Comparison of ENCODE assay signal across 8 cellular contexts in genomic region chr6:88166493-88166900, GRCh38. TPM values are rescaled to one million over a fixed set of nuclear protein-coding genes. Genes with fewer than 3 reads are reported as not detected.
A peak's percentile ranks its signal among the peaks of the same experiment; 100 is the strongest.
DNase-seq lines count a peak whose midpoint lies in the region; ATAC-seq, FAIRE-seq and TF ChIP-seq lines count a peak whose summit lies in the region.

No MANE protein-coding gene starts in this region.

- SMC1A ChIA-PET in GM12878 (lab: Charles Lee; ENCODE audit: uncharacterized antibody, unreplicated experiment): no interaction called here

- CTCF ChIA-PET in GM12878 (lab: Yijun Ruan, JAX) (interaction anchor here (1.0 to 1.9 kb wide), 2 partner anchors 236 to 334 kb away, joined by 4 to 16 read pairs; no protein-coding TSS in a partner anchor), HepG2 (lab: Yijun Ruan, JAX; ENCODE audit: low intra/inter-chr PET ratio, low total read pairs) (no interaction called here)

- H3K27me3 ChIP-seq in GM12878 (replicated peaks in 1 of 2; ENCODE audit: control insufficient read depth in 2 of 2, insufficient read depth in 2 of 2, low read length in 1 of 2): 0 out of 4 replicates have a peak, but pooled peaks cover 0 to 6% of the 10 kb centered on the region in 2 experiments
- H3K27me3 ChIP-seq in HepG2 (ENCODE audit: control insufficient read depth in 1 of 2, insufficient read depth in 2 of 2, low read length in 2 of 2): peaks cover 8 to 54% of the 10 kb centered on the region in 2 experiments
- H3K27me3 ChIP-seq in thyroid gland: peaks cover 21% of the 10 kb centered on the region

- TF ChIP-seq POLR2A in GM12878 (IDR thresholded peaks at IDR 0.05; ENCODE audit: low read depth, low read length) (peak; percentile 65; the same call in 1 of the 2 replicates), HepG2 (IDR thresholded peaks at IDR 0.05; ENCODE audit: insufficient read depth in 1 of 2, low read depth in 2 of 2, low read length in 2 of 2) (no peak), thyroid gland (IDR thresholded peaks at IDR 0.05) (no peak)

- H4K20me1 ChIP-seq in GM12878 (ENCODE audit: control insufficient read depth, insufficient read depth): no peaks in the 10 kb centered on the region
- no peaks in the 10 kb centered on the region for H4K20me1 ChIP-seq in HepG2 (ENCODE audit: insufficient read depth, low read length)

- POLR2A ChIA-PET in GM12878 (lab: Charles Lee) (interaction anchor here (1.0 kb wide), 1 partner anchor 10 kb away, joined by 4 read pairs; no protein-coding TSS in a partner anchor), HepG2 (lab: Yijun Ruan, JAX) (no interaction called here)

- no peaks in the 10 kb centered on the region; the same call in 1 of the 2 replicates for H3K79me2 ChIP-seq in GM12878 (ENCODE audit: control insufficient read depth, insufficient read depth, low read length)
- H3K79me2 ChIP-seq in HepG2 (ENCODE audit: insufficient read depth, low read length): no peaks in the 10 kb centered on the region

- no peaks in the 10 kb centered on the region for H3K36me3 ChIP-seq in GM12878 (ENCODE audit: control insufficient read depth in 2 of 2, insufficient read depth in 2 of 2, low read length in 1 of 2)
- H3K36me3 ChIP-seq in HepG2 (replicated peaks in 1 of 2; ENCODE audit: control insufficient read depth in 1 of 2, insufficient read depth in 2 of 2, low read length in 2 of 2): no peaks in the 10 kb centered on the region
- H3K36me3 ChIP-seq in thyroid gland: no peaks in the 10 kb centered on the region

- RAD21 ChIA-PET in GM12878 (lab: Charles Lee; ENCODE audit: unreplicated experiment): interaction anchor here (0.7 to 1.0 kb wide), 3 partner anchors 14 to 334 kb away, joined by 3 to 5 read pairs (median 3); no protein-coding TSS in a partner anchor

- H3K9me3 ChIP-seq in GM12878 (replicated peaks; ENCODE audit: control insufficient read depth, insufficient read depth, low read length) (no peaks in the 10 kb centered on the region), HepG2 (ENCODE audit: low read length) (no peaks in the 10 kb centered on the region), thyroid gland (no peaks in the 10 kb centered on the region)

- 7% methylated on average over 31 of the region's 44 CpGs for WGBS in GM12878 (ENCODE audit: insufficient coverage, insufficient replicate concordance, low lambda C conversion rate, missing lambda C conversion rate)
- WGBS in HepG2 (ENCODE audit: low lambda C conversion rate): 10% methylated on average over 2 of the region's 44 CpGs
- 0 to 1% methylated on average over 17 to 21 of the region's 44 CpGs for WGBS in thyroid gland, 2 donors

- in situ Hi-C loops in GM12878 (cut with MboI) (loop anchor here (5.0 kb wide), 1 partner anchor 234 kb away; no protein-coding TSS in a partner anchor), HepG2 (cut with HindIII; ENCODE audit: extremely low pct_ligation_motif_present, low pct_unique_long_range_greater_than_20kb) (no loop called here)

- H3K9ac ChIP-seq in GM12878 (ENCODE audit: control insufficient read depth, insufficient read depth, low read length) (peak overlapping the region; percentile 65), HepG2 (ENCODE audit: insufficient read depth, low read depth, low read length) (no peak overlapping the region)

- no TSS peak for BruUV-seq in GM12878 (replicated peaks; lab: Mats Ljungman, UMichigan)
- no TSS peak for BruUV-seq in HepG2 (replicated peaks; lab: Mats Ljungman, UMichigan)

- TF ChIP-seq RAD21 in GM12878 (IDR thresholded peaks at IDR 0.05; ENCODE audit: insufficient read depth, low read depth, low read length) (no peak), HepG2 (CRISPR knock-in tag; IDR thresholded peaks at IDR 0.05) (no peak)

- intact Hi-C loops in GM12878 (cut with micrococcal nuclease; ENCODE audit: unreplicated experiment): loop anchor here (1.0 to 10.0 kb wide), 7 partner anchors 72 to 706 kb away; partner anchors contain the start of gene AKIRIN2
- intact Hi-C loops in HepG2 (cut with micrococcal nuclease; ENCODE audit: unreplicated experiment): no loop called here
- intact Hi-C loops in thyroid gland (cut with DNase I): no loop called here

- H3K4me3 ChIP-seq in GM12878 (peak overlapping the region; percentile 94), HepG2 (replicated peaks in 1 of 3; ENCODE audit: insufficient read depth in 1 of 3, low read depth in 2 of 3, low read length in 3 of 3) (peak overlapping the region; percentile 37 to 64 (median 45); a peak in 5 of 6 replicates), thyroid gland (replicated peaks in 1 of 3) (peak overlapping the region; percentile 23 to 45 (median 37))

- H3K27ac ChIP-seq in GM12878 (ENCODE audit: control insufficient read depth, insufficient read depth) (no peak overlapping the region; the same call in 1 of the 2 replicates), HepG2 (ENCODE audit: extremely low read length, insufficient read depth, low read length) (no peak overlapping the region), thyroid gland (peak overlapping the region in 1 of 3 donors; percentile 7)

- ATAC-seq in GM19372 (IDR thresholded peaks at IDR 0.05; ENCODE audit: low read depth, unreplicated experiment) (peak; percentile 32), HG03565 (IDR thresholded peaks at IDR 0.05; ENCODE audit: unreplicated experiment) (peak; percentile 15), GM12878 (peak; percentile 64), HepG2 (peak; percentile 59)

- FAIRE-seq in GM12878 (lab: Jason Lieb, UNC) (no peak), HepG2 (lab: Jason Lieb, UNC) (no peak)

- no peak for TF ChIP-seq EP300 in GM12878 (IDR thresholded peaks at IDR 0.05; ENCODE audit: borderline replicate concordance in 1 of 2, control insufficient read depth in 1 of 2, low read depth in 2 of 2, low read length in 2 of 2)
- TF ChIP-seq EP300 in HepG2 (IDR thresholded peaks at IDR 0.05; ENCODE audit: low read depth in 2 of 2, low read length in 2 of 2): no peak
- no peak for TF ChIP-seq EP300 in HepG2 (CRISPR knock-in tag; IDR thresholded peaks at IDR 0.05; ENCODE audit: borderline replicate concordance)

- DNase-seq in CD1c-positive myeloid dendritic cell (ENCODE audit: extremely low spot score) (peak; percentile 41), GM12878 (ENCODE audit: low read depth, low spot score) (no peak), HepG2 (ENCODE audit: low spot score) (no peak), thyroid gland (no peak), cerebellum (ENCODE audit: low spot score) (no peak), NCI-H446 treated with DMSO at 0.1 percent for 48 hours (lab: John Stamatoyannopoulos, UW) (no peak)

- H3K4me2 ChIP-seq in GM12878 (ENCODE audit: control insufficient read depth, insufficient read depth) (peak overlapping the region; percentile 95), HepG2 (ENCODE audit: low read depth, low read length) (peak overlapping the region; percentile 65)

- H3K4me1 ChIP-seq in GM12878 (ENCODE audit: control insufficient read depth, insufficient read depth, low read length): no peaks in the 10 kb centered on the region
- peaks cover 4% of the 10 kb centered on the region; the same call in 1 of the 2 replicates for H3K4me1 ChIP-seq in HepG2 (ENCODE audit: insufficient read depth, low read length)
- peaks cover 10 to 21% of the 10 kb centered on the region in 2 donors for H3K4me1 ChIP-seq in thyroid gland

- peak overlapping the region; percentile 87 for H2AFZ ChIP-seq in GM12878 (ENCODE audit: control insufficient read depth, low read depth, low read length)
- no peak overlapping the region for H2AFZ ChIP-seq in HepG2 (ENCODE audit: low read length)

- no peak for TF ChIP-seq CTCF in GM12878 (IDR thresholded peaks at IDR 0.05 in 2 of 3, conservative IDR thresholded peaks at IDR 0.05 in 1 of 3; ENCODE audit: control insufficient read depth in 2 of 3, extremely low read depth in 1 of 3, insufficient read depth in 1 of 3, low read depth in 3 of 3, low read length in 3 of 3)
- TF ChIP-seq CTCF in HepG2 (CRISPR knock-in tag; IDR thresholded peaks at IDR 0.05): no peak
- TF ChIP-seq CTCF in thyroid gland (IDR thresholded peaks at IDR 0.05): no peak

RNA-seq across cellular contexts. Expression of gene CNR1, which starts 0.3 kb away (rescaled TPM):
- 26.8 and 29.4 TPM in 2 replicates for total RNA-seq in GM12878 (2013; cell fraction: nucleolus; rRNA removed)
- total RNA-seq in GM12878 (2014; rRNA removed): 11.1 and 13.6 TPM in 2 replicates
- 10.1 and 10.9 TPM in 2 replicates for total RNA-seq in GM12878 (2014; rRNA removed; fragmentation: Illumina TruSeq; extraction: Trizol)
- 15.4 TPM in 2 replicates for total RNA-seq in GM12878 (2021)
- polyA plus RNA-seq in GM12878 (2011; ENCODE audit: low read depth): 2.0 TPM
- polyA plus RNA-seq in GM12878 (2011; rRNA removed): 3.6 TPM in 2 replicates
- polyA plus RNA-seq in GM12878 (2011; cell fraction: cytosol; rRNA removed): 6.0 and 6.2 TPM in 2 replicates
- polyA plus RNA-seq in GM12878 (2011; cell fraction: nucleus; rRNA removed): 17.5 and 20.6 TPM in 2 replicates
- 1.7 and 2.5 TPM in 2 replicates for polyA plus RNA-seq in GM12878 (2012)
- polyA plus RNA-seq in GM12878 (2014; fragmentation: Illumina TruSeq; extraction: Trizol): 12.2 and 12.9 TPM in 2 replicates
- polyA plus RNA-seq in GM12878 (2014; fragmentation: Nextera tagmentation; extraction: Ambion mirVana): 1 to 10 TPM; 2.2 to 3.1 TPM
- 9.5 and 11.1 TPM in 2 replicates for polyA plus RNA-seq in GM12878 (2014; rRNA removed)
- polyA plus RNA-seq in GM12878 (2016; fragmentation: Nextera tagmentation; extraction: Ambion mirVana): 1 to 10 TPM; 5.9 to 6.8 TPM
- polyA minus RNA-seq in GM12878 (2011; rRNA and poly(A)+ RNA removed): 14.4 and 16.5 TPM in 2 replicates
- polyA minus RNA-seq in GM12878 (2011; cell fraction: cytosol; rRNA and poly(A)+ RNA removed): 1.9 and 6.0 TPM in 2 replicates
- polyA minus RNA-seq in GM12878 (2011; cell fraction: nucleus; rRNA and poly(A)+ RNA removed): 5.1 and 10.3 TPM in 2 replicates
- not detected in 2 replicates for total RNA-seq in HepG2 (2016; rRNA removed; fragmentation: Illumina TruSeq; extraction: Trizol)
- total RNA-seq in HepG2 (2016; cell fraction: cytosol; rRNA removed; fragmentation: Illumina TruSeq; extraction: Trizol; ENCODE audit: low read depth): not detected in 2 replicates
- not detected in 2 replicates for total RNA-seq in HepG2 (2016; cell fraction: insoluble cytoplasmic fraction; rRNA removed; fragmentation: Illumina TruSeq; extraction: Trizol)
- not detected in 2 replicates for total RNA-seq in HepG2 (2016; cell fraction: membrane; rRNA removed; fragmentation: Illumina TruSeq; extraction: Trizol)
- total RNA-seq in HepG2 (2016; cell fraction: nucleus; rRNA removed; fragmentation: Illumina TruSeq; extraction: Trizol): not detected in 2 replicates
- not detected in 2 replicates for polyA plus RNA-seq in HepG2 (2011; rRNA removed)
- polyA plus RNA-seq in HepG2 (2011; cell fraction: cytosol; rRNA removed): not detected in 2 replicates
- polyA plus RNA-seq in HepG2 (2011; cell fraction: nucleus; rRNA removed): not detected in 2 replicates
- not detected in 2 replicates for polyA plus RNA-seq in HepG2 (2012)
- not detected in 2 replicates for polyA plus RNA-seq in HepG2 (2016; cell fraction: cytosol; fragmentation: Illumina TruSeq; extraction: Trizol; ENCODE audit: low read depth)
- not detected in 2 replicates for polyA plus RNA-seq in HepG2 (2016; cell fraction: insoluble cytoplasmic fraction; fragmentation: Illumina TruSeq; extraction: Trizol; ENCODE audit: low read depth)
- not detected in 2 replicates for polyA plus RNA-seq in HepG2 (2016; cell fraction: membrane; fragmentation: Illumina TruSeq; extraction: Trizol; ENCODE audit: low read depth)
- polyA plus RNA-seq in HepG2 (2016; cell fraction: nucleus; fragmentation: Illumina TruSeq; extraction: Trizol; ENCODE audit: insufficient read depth, low read depth): not detected in 2 replicates
- not detected in 2 replicates for polyA minus RNA-seq in HepG2 (2011; rRNA and poly(A)+ RNA removed; ENCODE audit: low replicate concordance)
- polyA minus RNA-seq in HepG2 (2011; cell fraction: cytosol; rRNA and poly(A)+ RNA removed): not detected in 2 replicates
- polyA minus RNA-seq in HepG2 (2011; cell fraction: nucleus; rRNA and poly(A)+ RNA removed): not detected in 2 replicates
- total RNA-seq in thyroid gland: 10 to 100 TPM in 1 of 4 donors, 1 to 10 TPM in 3; 3.8 to 17.5 (median 7.8) TPM
- total RNA-seq in cerebellum: 225 TPM

Comparison
In these comparisons a context has a peak if more than half of its experiments do, and no peak if none do; other contexts are left out.
1. H3K4me3 ChIP-seq: peak in every context shown above with its lines; median percentile 94 in GM12878; 45 in HepG2; 37 in thyroid gland.